Comparison of ENCODE assay signal across 13 cellular contexts in the genomic region with DNA sequence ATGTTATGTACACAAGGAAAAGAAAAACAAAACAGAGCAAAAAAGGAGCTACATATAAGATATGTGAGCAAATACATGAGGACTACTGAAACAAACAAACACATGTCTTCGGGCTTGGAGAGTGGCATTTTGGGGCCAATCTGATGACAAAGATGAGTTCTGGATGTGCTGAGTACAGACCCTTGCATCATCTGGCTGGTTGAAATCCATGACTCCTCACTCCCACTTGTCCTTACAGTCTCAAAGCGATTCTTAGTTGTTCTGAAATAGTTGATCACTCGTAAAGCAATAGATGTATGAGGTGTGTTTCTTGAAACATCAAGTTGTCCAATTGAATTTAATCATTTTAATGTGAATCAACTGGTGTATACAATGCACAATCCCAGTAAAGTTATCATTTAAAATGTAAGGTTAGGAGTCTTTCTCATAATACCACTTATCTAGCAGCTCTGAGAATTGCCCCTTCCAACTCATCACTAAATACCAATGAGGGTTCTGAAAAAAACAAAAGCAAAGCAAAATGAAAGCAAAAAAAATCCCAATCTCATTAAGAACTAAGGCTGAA.
"Had no signal": no experiment of that assay in that cellular context is flagged by ENCODE, and none has a peak within 500 bp of the region (broad histone marks: within the 10 kb centered on the region; RNA-seq: fewer than 3 reads in every experiment).

No MANE protein-coding gene starts in this region.

- H3K27me3 ChIP-seq: cardiac muscle cell, neutrophil, tibial artery had no signal

- ATAC-seq: naive thymus-derived CD8-positive, alpha-beta T cell; sciatic nerve had no signal

- DNase-seq: activated gamma-delta T cell; activated T-cell treated with anti-CD3 and anti-CD28 coated beads, Interleukin-2, amount 50 U/mL, for 24 hours; effector memory CD8-positive, alpha-beta T cell; foreskin fibroblast; naive thymus-derived CD8-positive, alpha-beta T cell; stimulated activated naive CD4-positive, alpha-beta T cell; substantia nigra; tibial artery had no signal

- H3K36me3 ChIP-seq: cardiac muscle cell had no signal

- H3K9me3 Mint-ChIP-seq: activated naive CD4-positive, alpha-beta T cell treated with anti-CD3 and anti-CD28 coated beads, Interleukin-2, amount 50 U/mL, for 24 hours; activated T-cell treated with anti-CD3 and anti-CD28 coated beads, Interleukin-2, amount 50 U/mL, for 24 hours; effector memory CD8-positive, alpha-beta T cell; naive thymus-derived CD8-positive, alpha-beta T cell had no signal

- H3K27ac Mint-ChIP-seq: activated naive CD4-positive, alpha-beta T cell treated with anti-CD3 and anti-CD28 coated beads, Interleukin-2, amount 50 U/mL, for 24 hours; activated T-cell treated with anti-CD3 and anti-CD28 coated beads, Interleukin-2, amount 50 U/mL, for 24 hours; naive thymus-derived CD8-positive, alpha-beta T cell had no signal

- H3K4me1 Mint-ChIP-seq: activated naive CD4-positive, alpha-beta T cell treated with anti-CD3 and anti-CD28 coated beads, Interleukin-2, amount 50 U/mL, for 24 hours; naive thymus-derived CD8-positive, alpha-beta T cell had no signal

- H3K79me2 ChIP-seq: parathyroid adenoma had no signal

- H3K27ac ChIP-seq: cardiac muscle cell, neutrophil, parathyroid adenoma, tibial artery had no signal

- H3K27me3 Mint-ChIP-seq: activated naive CD4-positive, alpha-beta T cell treated with anti-CD3 and anti-CD28 coated beads, Interleukin-2, amount 50 U/mL, for 24 hours; activated T-cell treated with anti-CD3 and anti-CD28 coated beads, Interleukin-2, amount 50 U/mL, for 24 hours; effector memory CD8-positive, alpha-beta T cell; naive thymus-derived CD8-positive, alpha-beta T cell had no signal

- H3K4me3 ChIP-seq: cardiac muscle cell, tibial artery had no signal

- H2AFZ ChIP-seq: parathyroid adenoma had no signal

- H3K4me1 ChIP-seq: parathyroid adenoma, tibial artery had no signal

- H3K4me3 Mint-ChIP-seq: activated naive CD4-positive, alpha-beta T cell treated with anti-CD3 and anti-CD28 coated beads, Interleukin-2, amount 50 U/mL, for 24 hours; activated T-cell treated with anti-CD3 and anti-CD28 coated beads, Interleukin-2, amount 50 U/mL, for 24 hours; effector memory CD8-positive, alpha-beta T cell; naive thymus-derived CD8-positive, alpha-beta T cell had no signal

- H3K9ac ChIP-seq: parathyroid adenoma had no signal

- H3K9me3 ChIP-seq: neutrophil, tibial artery had no signal
